Comparison of ENCODE assay signal across 8 cellular contexts in genomic region chr3:136750922-136751258, GRCh38. TPM values are rescaled to one million over a fixed set of nuclear protein-coding genes. Genes with fewer than 3 reads are reported as not detected.
DNase-seq lines count a peak whose midpoint lies in the region; ATAC-seq and TF ChIP-seq lines count a peak whose summit lies in the region.

No MANE protein-coding gene starts in this region.

- CTCF ChIA-PET in activated naive CD4-positive, alpha-beta T cell treated with anti-CD3 and anti-CD28 coated beads for 36 hours (lab: Charles Lee) = no interaction called here

- H3K27me3 ChIP-seq in liver (ENCODE audit: control insufficient read depth in 4 of 4, insufficient read depth in 4 of 4, low read length in 3 of 4) = no peaks in the 10 kb centered on the region
- no peaks in the 10 kb centered on the region for H3K27me3 ChIP-seq in transverse colon

- peaks cover 41% of the 10 kb centered on the region for H3K4me1 Mint-ChIP-seq in activated naive CD4-positive, alpha-beta T cell treated with anti-CD3 and anti-CD28 coated beads for 36 hours (ENCODE audit: low read depth)

- peak overlapping the region; percentile 95 for H3K27ac Mint-ChIP-seq in activated naive CD4-positive, alpha-beta T cell treated with anti-CD3 and anti-CD28 coated beads for 36 hours

- no peaks in the 10 kb centered on the region for H3K27me3 Mint-ChIP-seq in activated naive CD4-positive, alpha-beta T cell treated with anti-CD3 and anti-CD28 coated beads for 36 hours (ENCODE audit: low read depth)

- no peaks in the 10 kb centered on the region for H3K9me3 Mint-ChIP-seq in activated naive CD4-positive, alpha-beta T cell treated with anti-CD3 and anti-CD28 coated beads for 36 hours

- H3K27ac ChIP-seq in liver (ENCODE audit: low read depth in 1 of 2, low read length in 2 of 2) (peak overlapping the region; percentile 99 to 100), transverse colon (peak overlapping the region; percentile 88 to 99 (median 96))

- peaks cover 5% of the 10 kb centered on the region for H3K36me3 Mint-ChIP-seq in activated naive CD4-positive, alpha-beta T cell treated with anti-CD3 and anti-CD28 coated beads for 36 hours (ENCODE audit: low read depth)

- DNase-seq in activated naive CD4-positive, alpha-beta T cell treated with anti-CD3 and anti-CD28 coated beads for 36 hours = no peak
- no peak for DNase-seq in activated naive CD4-positive, alpha-beta T cell (lab: John Stamatoyannopoulos, UW)
- DNase-seq in astrocyte of the spinal cord (ENCODE audit: low read depth, low spot score) = peak; percentile 69
- no peak for DNase-seq in transverse colon
- no peak for DNase-seq in head of caudate nucleus

- TF ChIP-seq EP300 in transverse colon (IDR thresholded peaks at IDR 0.05; ENCODE audit: low read depth) = no peak

- TF ChIP-seq CTCF in astrocyte of the spinal cord (IDR thresholded peaks at IDR 0.05; ENCODE audit: low read depth, low read length) (no peak), liver (IDR thresholded peaks at IDR 0.05; ENCODE audit: low read depth, low read length, missing input control) (no peak), transverse colon (IDR thresholded peaks at IDR 0.05) (no peak)

- intact Hi-C loops in activated naive CD4-positive, alpha-beta T cell treated with anti-CD3 and anti-CD28 coated beads for 36 hours (cut with micrococcal nuclease) = loop anchor here (5.0 kb wide), 1 partner anchor 186 kb away; no protein-coding TSS in a partner anchor
- intact Hi-C loops in transverse colon (cut with DNase I; ENCODE audit: low total_unique reads) = loop anchor here (5.0 to 10.0 kb wide), 2 partner anchors 261 to 336 kb away; no protein-coding TSS in a partner anchor
- intact Hi-C loops in head of caudate nucleus (cut with DNase I) = loop anchor here (5.0 kb wide), 5 partner anchors 111 to 674 kb away; partner anchors contain the start of genes MSL2, NCK1 and PCCB

- under 1% methylated on average over 7 of the region's 7 CpGs for WGBS in liver
- WGBS in transverse colon (ENCODE audit: low coverage in 1 of 2), 2 donors = 0 to 1% methylated on average over 7 of the region's 7 CpGs

- H3K9me3 ChIP-seq in liver (ENCODE audit: control insufficient read depth in 4 of 4, low read length in 3 of 4) (no peaks in the 10 kb centered on the region), transverse colon (no peaks in the 10 kb centered on the region)

- H3K4me1 ChIP-seq in liver (ENCODE audit: control insufficient read depth in 4 of 4, insufficient read depth in 4 of 4, low read length in 3 of 4) (peaks cover 0 to 22% (median 6%) of the 10 kb centered on the region in 4 donors), transverse colon (peaks cover 8 to 41% (median 31%) of the 10 kb centered on the region in 4 donors)

- H3K36me3 ChIP-seq in liver (ENCODE audit: control insufficient read depth in 4 of 4, insufficient read depth in 3 of 4, low read depth in 1 of 4, low read length in 3 of 4) (no peaks in the 10 kb centered on the region), transverse colon (no peaks in the 10 kb centered on the region)

- no peak for TF ChIP-seq POLR2A in transverse colon (IDR thresholded peaks at IDR 0.05)

- in situ Hi-C loops in astrocyte of the spinal cord (cut with HindIII; ENCODE audit: low sequenced_read_pairs) = no loop called here
- in situ Hi-C loops in transverse colon (cut with MboI; ENCODE audit: low pct_ligation_motif_present in 1 of 4, low pct_unique_long_range_greater_than_20kb in 1 of 4, low sequenced_read_pairs in 3 of 4) = loop anchor here in 2 of 4 donors (10.0 kb wide), 2 partner anchors 264 to 356 kb away; no protein-coding TSS in a partner anchor

- peak overlapping the region; percentile 66 for H3K4me3 ChIP-seq in astrocyte of the spinal cord (ENCODE audit: low read depth, low read length)
- H3K4me3 ChIP-seq in liver (ENCODE audit: low read depth in 1 of 3, low read length in 3 of 3) = peak overlapping the region; percentile 70 to 97 (median 82)
- H3K4me3 ChIP-seq in transverse colon = peak overlapping the region; percentile 85 to 93 (median 90)

- ATAC-seq in GM21423 (IDR thresholded peaks at IDR 0.05; ENCODE audit: unreplicated experiment) (no peak), HG03565 (IDR thresholded peaks at IDR 0.05; ENCODE audit: unreplicated experiment) (no peak)

- TF ChIP-seq RAD21 in liver (IDR thresholded peaks at IDR 0.05) = no peak

- H3K4me3 Mint-ChIP-seq in activated naive CD4-positive, alpha-beta T cell treated with anti-CD3 and anti-CD28 coated beads for 36 hours = peak overlapping the region; percentile 91

- H3K9ac ChIP-seq in liver (ENCODE audit: low read depth in 1 of 2, low read length in 2 of 2) = peak overlapping the region; percentile 57 to 73

TF ChIP-seq in liver, 16 proteins besides CTCF, POLR2A, EP300 and RAD21:
- no peak for TF ChIP-seq EGR1 (IDR thresholded peaks at IDR 0.05; ENCODE audit: low read depth in 2 of 2)
- no peak for TF ChIP-seq FOXA2 (IDR thresholded peaks at IDR 0.05)
- TF ChIP-seq GABPA (IDR thresholded peaks at IDR 0.05 in 1 of 2, conservative IDR thresholded peaks at IDR 0.05 in 1 of 2) = no peak
- no peak for TF ChIP-seq JUND (IDR thresholded peaks at IDR 0.05)
- peak; percentile 23 for TF ChIP-seq YY1 (IDR thresholded peaks at IDR 0.05)
- no peak for TF ChIP-seq FOXA1 (IDR thresholded peaks at IDR 0.05)
- no peak for TF ChIP-seq RXRA (IDR thresholded peaks at IDR 0.05)
TF ChIP-seq in liver: peak in this region for 1.

RNA-seq across cellular contexts. Expression of gene STAG1, which starts 1.3 kb away (rescaled TPM):
- 10 to 100 TPM; 28.0 to 29.7 TPM for total RNA-seq in activated naive CD4-positive, alpha-beta T cell treated with anti-CD3 and anti-CD28 coated beads for 36 hours
- total RNA-seq in liver = 10 to 100 TPM; 26.7 to 28.0 TPM
- 1 to 10 TPM; 4.6 to 6.6 TPM for polyA plus RNA-seq in liver
- total RNA-seq in transverse colon = 10 to 100 TPM; 14.5 to 57.2 (median 42.2) TPM
